Comparison of ENCODE assay signal across 22 cellular contexts in the genomic region with DNA sequence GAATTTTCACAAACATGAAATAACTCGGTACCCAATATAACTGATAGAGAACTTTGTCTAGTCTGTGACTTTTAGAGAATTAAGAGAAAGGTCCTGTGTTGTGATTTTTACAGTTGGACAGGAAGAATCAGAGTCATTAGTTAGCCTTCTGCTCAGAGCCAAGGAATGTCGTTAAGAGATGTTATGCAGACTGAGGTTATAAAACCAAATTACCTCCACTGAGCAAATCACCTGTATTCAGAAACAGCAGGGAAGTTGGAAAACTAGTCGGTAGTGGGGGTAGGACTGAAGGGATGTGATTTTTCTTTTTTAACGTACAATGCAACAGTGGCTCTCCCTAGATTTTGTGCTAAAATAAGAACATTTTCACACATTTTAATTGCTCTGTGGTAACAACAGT. TPM values are rescaled to one million over a fixed set of nuclear protein-coding genes. Genes with fewer than 3 reads are reported as not detected.
DNase-seq lines count a peak whose midpoint lies in the region; ATAC-seq, FAIRE-seq and TF ChIP-seq lines count a peak whose summit lies in the region.
"Had no signal": no experiment of that assay in that cellular context is flagged by ENCODE, and none has a peak within 500 bp of the region (broad histone marks: within the 10 kb centered on the region; RNA-seq: fewer than 3 reads in every experiment).

No MANE protein-coding gene starts in this region.

- DNase-seq in natural killer cell treated with Interleukin-12 subunit alpha and Interleukin-12 subunit beta and Interleukin-15 and Interleukin-18, amount 100 ng/mL, for 72 hours (ENCODE audit: low spot score) = no peak
- DNase-seq in natural killer cell (no peak), astrocyte (ENCODE audit: low read depth) (no peak), memory B cell (ENCODE audit: low spot score in 2 of 2) (no peak), NCI-H1694 (lab: John Stamatoyannopoulos, UW) (no peak), colonic mucosa (no peak)
- no peak for DNase-seq in activated effector memory CD4-positive, alpha-beta T cell treated with anti-CD3 and anti-CD28 coated beads, Interleukin-2, amount 50 U/mL, for 16 hours
- DNase-seq: ACHN; CD4-positive, alpha-beta memory T cell; GM23248; MV-4-11; NCI-H1105 treated with DMSO at 0.1 percent for 48 hours; NCI-H2081 treated with DMSO at 0.1 percent for 48 hours; NCI-H2171 treated with DMSO at 0.1 percent for 48 hours; NCI-H524 treated with DMSO at 0.1 percent for 48 hours; Peyer's patch had no signal

- no peak overlapping the region for H2AFZ ChIP-seq in astrocyte (ENCODE audit: low read depth, low read length)
- H2AFZ ChIP-seq: GM23248 had no signal

- H3K4me1 ChIP-seq in astrocyte (ENCODE audit: insufficient read depth, low read length) (no peaks in the 10 kb centered on the region), colonic mucosa (no peaks in the 10 kb centered on the region)
- H3K4me1 ChIP-seq: BLaER1, Peyer's patch had no signal

- no peak overlapping the region for H3K4me3 ChIP-seq in astrocyte (ENCODE audit: insufficient read depth, low read depth, low read length)
- H3K4me3 ChIP-seq in colonic mucosa = no peak overlapping the region
- H3K4me3 ChIP-seq: BLaER1, GM23248, HAP-1, Peyer's patch had no signal

- H3K36me3 ChIP-seq in astrocyte (ENCODE audit: insufficient read depth, low read length) (peaks cover 21% of the 10 kb centered on the region), colonic mucosa (peaks cover 5% of the 10 kb centered on the region)
- H3K36me3 ChIP-seq: HAP-1 had no signal

- no peak overlapping the region for H3K4me3 Mint-ChIP-seq in natural killer cell treated with Interleukin-12 subunit alpha and Interleukin-12 subunit beta and Interleukin-15 and Interleukin-18, amount 100 ng/mL, for 72 hours
- no peak overlapping the region for H3K4me3 Mint-ChIP-seq in natural killer cell
- H3K4me3 Mint-ChIP-seq in astrocyte (ENCODE audit: unreplicated experiment) = no peak overlapping the region
- H3K4me3 Mint-ChIP-seq in memory B cell = no peak overlapping the region
- H3K4me3 Mint-ChIP-seq: IgD-negative memory B cell had no signal

- H3K27ac ChIP-seq in astrocyte (ENCODE audit: low read depth, low read length) = no peak overlapping the region
- no peak overlapping the region for H3K27ac ChIP-seq in colonic mucosa
- H3K27ac ChIP-seq: 22Rv1, BLaER1, GM23248, Peyer's patch had no signal

- H3K4me1 Mint-ChIP-seq in natural killer cell treated with Interleukin-12 subunit alpha and Interleukin-12 subunit beta and Interleukin-15 and Interleukin-18, amount 100 ng/mL, for 72 hours (ENCODE audit: low read depth in 2 of 2) = peaks cover 54 to 70% of the 10 kb centered on the region in 2 donors
- peaks cover 23 to 31% of the 10 kb centered on the region in 2 donors for H3K4me1 Mint-ChIP-seq in natural killer cell
- H3K4me1 Mint-ChIP-seq in astrocyte (ENCODE audit: low read depth, unreplicated experiment) = peaks cover 4% of the 10 kb centered on the region
- peaks cover 19% of the 10 kb centered on the region for H3K4me1 Mint-ChIP-seq in memory B cell

- TF ChIP-seq CTCF in natural killer cell (IDR thresholded peaks at IDR 0.05) (no peak), astrocyte (IDR thresholded peaks at IDR 0.05; ENCODE audit: insufficient read depth, low read depth, low read length) (no peak), colonic mucosa (IDR thresholded peaks at IDR 0.05) (no peak)

- H3K4me2 ChIP-seq in astrocyte (ENCODE audit: low read length) = no peak overlapping the region
- H3K4me2 ChIP-seq: BLaER1 had no signal

- H4K20me1 ChIP-seq in astrocyte (ENCODE audit: insufficient read depth, low read length) = peaks cover 15% of the 10 kb centered on the region
- H4K20me1 ChIP-seq: BLaER1 had no signal

- FAIRE-seq in astrocyte (lab: Jason Lieb, UNC) = peak; percentile 9

- peaks cover 71% of the 10 kb centered on the region for H3K36me3 Mint-ChIP-seq in natural killer cell treated with Interleukin-12 subunit alpha and Interleukin-12 subunit beta and Interleukin-15 and Interleukin-18, amount 100 ng/mL, for 72 hours
- H3K36me3 Mint-ChIP-seq in natural killer cell = peaks cover 6% of the 10 kb centered on the region
- peaks cover 27% of the 10 kb centered on the region for H3K36me3 Mint-ChIP-seq in astrocyte (ENCODE audit: low read depth, unreplicated experiment)
- peaks cover 30% of the 10 kb centered on the region for H3K36me3 Mint-ChIP-seq in memory B cell

- peak overlapping the region; percentile 57 to 66 for H3K27ac Mint-ChIP-seq in natural killer cell treated with Interleukin-12 subunit alpha and Interleukin-12 subunit beta and Interleukin-15 and Interleukin-18, amount 100 ng/mL, for 72 hours
- H3K27ac Mint-ChIP-seq in natural killer cell = no peak overlapping the region
- H3K27ac Mint-ChIP-seq in astrocyte (ENCODE audit: unreplicated experiment) = no peak overlapping the region
- peak overlapping the region; percentile 51 for H3K27ac Mint-ChIP-seq in memory B cell
- H3K27ac Mint-ChIP-seq: IgD-negative memory B cell had no signal

- ATAC-seq in natural killer cell treated with Interleukin-12 subunit alpha and Interleukin-12 subunit beta and Interleukin-15 and Interleukin-18, amount 100 ng/mL, for 72 hours = no peak
- ATAC-seq in natural killer cell = no peak
- ATAC-seq in memory B cell (ENCODE audit: low read depth) = no peak
- ATAC-seq in HG02763 (IDR thresholded peaks at IDR 0.05; ENCODE audit: unreplicated experiment) = no peak
- ATAC-seq: SK-N-SH treated with all-trans-retinoic acid at 6 μM for 48 hours had no signal

- H3K9me3 Mint-ChIP-seq in natural killer cell treated with Interleukin-12 subunit alpha and Interleukin-12 subunit beta and Interleukin-15 and Interleukin-18, amount 100 ng/mL, for 72 hours = no peaks in the 10 kb centered on the region
- H3K9me3 Mint-ChIP-seq in natural killer cell = no peaks in the 10 kb centered on the region
- H3K9me3 Mint-ChIP-seq in astrocyte (ENCODE audit: unreplicated experiment) = no peaks in the 10 kb centered on the region
- H3K9me3 Mint-ChIP-seq in memory B cell = no peaks in the 10 kb centered on the region
- H3K9me3 Mint-ChIP-seq: IgD-negative memory B cell had no signal

- H3K27me3 ChIP-seq in astrocyte (ENCODE audit: insufficient read depth, low read length) = no peaks in the 10 kb centered on the region
- H3K27me3 ChIP-seq in colonic mucosa = no peaks in the 10 kb centered on the region
- H3K27me3 ChIP-seq: BLaER1, Peyer's patch had no signal

- peaks cover 20% of the 10 kb centered on the region for H3K79me2 ChIP-seq in astrocyte (ENCODE audit: insufficient read depth, low read length)

- no peak overlapping the region for H3K9ac ChIP-seq in astrocyte (ENCODE audit: low read length)
- H3K9ac ChIP-seq in colonic mucosa (ENCODE audit: low read depth in 2 of 2, low read length in 2 of 2) = no peak overlapping the region
- H3K9ac ChIP-seq: BLaER1, GM23248 had no signal

- no peaks in the 10 kb centered on the region for H3K27me3 Mint-ChIP-seq in natural killer cell treated with Interleukin-12 subunit alpha and Interleukin-12 subunit beta and Interleukin-15 and Interleukin-18, amount 100 ng/mL, for 72 hours
- H3K27me3 Mint-ChIP-seq in natural killer cell (ENCODE audit: low read depth in 2 of 2) (no peaks in the 10 kb centered on the region), astrocyte (ENCODE audit: low read depth, unreplicated experiment) (no peaks in the 10 kb centered on the region), memory B cell (no peaks in the 10 kb centered on the region)
- H3K27me3 Mint-ChIP-seq: CD4-positive, alpha-beta memory T cell; IgD-negative memory B cell had no signal

- H3K9me3 ChIP-seq in astrocyte (ENCODE audit: insufficient read depth, low read depth, low read length) (no peaks in the 10 kb centered on the region), colonic mucosa (no peaks in the 10 kb centered on the region)
- H3K9me3 ChIP-seq: HAP-1, Peyer's patch had no signal

- intact Hi-C loops in natural killer cell (cut with micrococcal nuclease) = no loop called here
- intact Hi-C loops in colonic mucosa (cut with DNase I) = no loop called here

RNA-seq across cellular contexts. Expression of gene TANK, which starts 18.5 kb away (rescaled TPM):
- total RNA-seq in natural killer cell treated with Interleukin-12 subunit alpha and Interleukin-12 subunit beta and Interleukin-15 and Interleukin-18, amount 100 ng/mL, for 72 hours = 100 to 1,000 TPM; 346 to 459 TPM
- 100 to 1,000 TPM in 1 of 3 donors, 10 to 100 TPM in 2; 68.9 to 121 (median 76.1) TPM for total RNA-seq in natural killer cell
- 55.7 and 61.2 TPM in 2 replicates for total RNA-seq in astrocyte
- 10 to 100 TPM; 47.4 to 60.7 TPM for total RNA-seq in colonic mucosa

Comparison
In these comparisons a context has a peak if more than half of its experiments do, and no peak if none do; other contexts are left out.
1. H3K27ac Mint-ChIP-seq: peak in natural killer cell treated with Interleukin-12 subunit alpha and Interleukin-12 subunit beta and Interleukin-15 and Interleukin-18, amount 100 ng/mL, for 72 hours (2 of 2) and memory B cell (single experiment); none in natural killer cell (0 of 2) and astrocyte (single experiment).